24 cellular contexts compared by ENCODE assay signal in genomic region chr9:82682431-82682830, GRCh38.
"Had no signal": no experiment of that assay in that cellular context is flagged by ENCODE, and none has a peak within 500 bp of the region (broad histone marks: within the 10 kb centered on the region; RNA-seq: fewer than 3 reads in every experiment).

No MANE protein-coding gene starts in this region.

- H3K4me1 ChIP-seq: colonic mucosa, gastrocnemius medialis, left ventricle myocardium inferior, testis, transverse colon had no signal

- H3K9me3 Mint-ChIP-seq: nephron had no signal

- H3K36me3 ChIP-seq: colonic mucosa, gastrocnemius medialis, left ventricle myocardium inferior, neutrophil, transverse colon, WERI-Rb-1 had no signal

- H3K4me3 Mint-ChIP-seq: activated naive CD8-positive, alpha-beta T cell; central memory CD8-positive, alpha-beta T cell; nephron had no signal

- DNase-seq: activated CD4-positive, alpha-beta T cell treated with anti-CD3 and anti-CD28 coated beads for 48 hours; activated CD4-positive, alpha-beta T cell treated with anti-CD3 and anti-CD28 coated beads, Interleukin-2, amount 50 U/mL, for 48 hours; activated CD8-positive, alpha-beta memory T cell treated with anti-CD3 and anti-CD28 coated beads for 24 hours; activated effector memory CD4-positive, alpha-beta T cell treated with Interleukin-2 at 50 U/mL for 16 hours; activated naive CD4-positive, alpha-beta T cell treated with Interleukin-2 at 50 U/mL for 16 hours; anterior cingulate cortex; colonic mucosa; effector CD8-positive, alpha-beta T cell; gastrocnemius medialis; glutamatergic neuron; islet precursor cell; left ventricle myocardium inferior; stimulated activated CD4-positive, alpha-beta T cell treated with anti-CD3 and anti-CD28 coated beads, Interleukin-12 subunit alpha, Interleukin-12 subunit beta, amount 100 ng/mL, for 4 hours; stimulated activated CD4-positive, alpha-beta T cell treated with anti-CD3 and anti-CD28 coated beads, Interleukin-4, amount 100 ng/mL, for 1 hour; stimulated activated naive CD8-positive, alpha-beta T cell treated with anti-CD3 and anti-CD28 coated beads, Interleukin-15, Interleukin-2, amounts not matched to agents 100 U/mL and 50 U/mL, for 24 hours; testis; transverse colon; WERI-Rb-1 had no signal

- H3K27me3 ChIP-seq: colonic mucosa, gastrocnemius medialis, neutrophil, testis, transverse colon had no signal

- H3K27ac ChIP-seq: colonic mucosa, gastrocnemius medialis, left ventricle myocardium inferior, neutrophil, skin epidermis, testis, transverse colon, WERI-Rb-1 had no signal

- H3K27me3 Mint-ChIP-seq: activated naive CD8-positive, alpha-beta T cell; central memory CD8-positive, alpha-beta T cell had no signal

- H3K4me3 ChIP-seq: colonic mucosa, gastrocnemius medialis, left ventricle myocardium inferior, skin epidermis, testis, transverse colon had no signal

- H3K4me1 Mint-ChIP-seq: central memory CD8-positive, alpha-beta T cell had no signal

- H3K9me3 ChIP-seq: colonic mucosa, gastrocnemius medialis, left ventricle myocardium inferior, neutrophil, testis, transverse colon had no signal

- H3K36me3 Mint-ChIP-seq: activated naive CD8-positive, alpha-beta T cell had no signal

- H3K27ac Mint-ChIP-seq: activated naive CD8-positive, alpha-beta T cell; nephron; progenitor cell of endocrine pancreas had no signal
